Comparison of ENCODE assay signal across 18 cellular contexts in the genomic region with DNA sequence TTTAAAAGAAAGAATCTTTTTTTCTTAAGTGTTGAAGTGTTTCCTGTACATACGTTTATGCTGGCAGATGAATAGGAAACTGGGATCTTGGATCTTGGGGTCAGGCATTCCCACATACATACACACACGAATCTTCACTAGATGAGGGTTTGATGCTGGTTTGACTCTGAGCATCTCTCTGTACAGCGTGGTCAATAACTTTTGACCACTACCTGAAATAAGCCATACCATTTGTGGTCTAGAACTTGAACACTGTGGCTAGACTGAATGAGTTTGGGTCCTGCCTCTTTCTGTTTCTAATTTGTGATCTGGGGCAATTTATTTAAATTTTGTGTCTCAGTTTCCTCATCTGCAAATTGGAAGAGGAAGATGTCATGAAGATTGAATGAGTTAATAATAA.
"Had no signal": no experiment of that assay in that cellular context is flagged by ENCODE, and none has a peak within 500 bp of the region (broad histone marks: within the 10 kb centered on the region; RNA-seq: fewer than 3 reads in every experiment).

No MANE protein-coding gene starts in this region.

- H3K36me3 Mint-ChIP-seq: naive B cell had no signal

- H3K27ac ChIP-seq: coronary artery, dorsolateral prefrontal cortex, esophagus muscularis mucosa, foreskin keratinocyte, gastroesophageal sphincter, heart left ventricle, left lung, lower lobe of right lung had no signal

- H3K27me3 Mint-ChIP-seq: naive B cell had no signal

- H3K27ac Mint-ChIP-seq: mesothelial cell of epicardium, naive B cell had no signal

- ATAC-seq: foreskin keratinocyte, gastroesophageal sphincter, heart left ventricle, left cardiac atrium, left lung, left ventricle myocardium superior, lower lobe of right lung, mucosa of descending colon had no signal

- H3K4me1 Mint-ChIP-seq: naive B cell had no signal

- H3K4me3 ChIP-seq: coronary artery, dorsolateral prefrontal cortex, esophagus muscularis mucosa, gastroesophageal sphincter, heart left ventricle, left lung, lower lobe of right lung, mucosa of descending colon had no signal

- H3K36me3 ChIP-seq: esophagus muscularis mucosa, gastroesophageal sphincter, heart left ventricle, left lung, lower lobe of right lung had no signal

- DNase-seq: dermis blood vessel endothelial cell; dorsolateral prefrontal cortex; effector CD4-positive, alpha-beta T cell; effector memory CD4-positive, alpha-beta T cell; foreskin keratinocyte; heart left ventricle; hippocampal formation; left cardiac atrium; left lung; left ventricle myocardium superior; lower lobe of right lung; mesenchymal stem cell; mucosa of descending colon; naive B cell had no signal

- H3K4me3 Mint-ChIP-seq: mesothelial cell of epicardium, naive B cell had no signal

- H3K4me1 ChIP-seq: foreskin keratinocyte, heart left ventricle, left lung, lower lobe of right lung had no signal

- H3K27me3 ChIP-seq: dorsolateral prefrontal cortex, esophagus muscularis mucosa, foreskin keratinocyte, gastroesophageal sphincter, heart left ventricle, left lung had no signal

- H3K9me3 ChIP-seq: esophagus muscularis mucosa, gastroesophageal sphincter, heart left ventricle, left lung, lower lobe of right lung, mucosa of descending colon had no signal
